12 cellular contexts compared by ENCODE assay signal in genomic region chr12:51245476-51246253, GRCh38. TPM values are rescaled to one million over a fixed set of nuclear protein-coding genes. Genes with fewer than 3 reads are reported as not detected.
DNase-seq lines count a peak whose midpoint lies in the region; ATAC-seq and TF ChIP-seq lines count a peak whose summit lies in the region.
"Had no signal": no experiment of that assay in that cellular context is flagged by ENCODE, and none has a peak within 500 bp of the region (broad histone marks: within the 10 kb centered on the region; RNA-seq: fewer than 3 reads in every experiment).

No MANE protein-coding gene starts in this region.

- no peak overlapping the region for H3K4me3 Mint-ChIP-seq in activated T-helper 2 cell treated with anti-CD3 and anti-CD28 coated beads, Interferon-gamma antibody, Interleukin-2, Interleukin-4, amounts not matched to agents 10 μg/mL and 5 μg/mL and 100 μg/mL, durations not matched to agents 14 hours and 24 hours and 36 hours (ENCODE audit: low read depth)
- H3K4me3 Mint-ChIP-seq: brain had no signal

- H3K27ac ChIP-seq in A673 (ENCODE audit: low read depth, low read length, poor library complexity, severe bottlenecking) (peak overlapping the region; percentile 77), GM23248 (peak overlapping the region; percentile 10; the same call in 1 of the 2 replicates), mesodermal cell (ENCODE audit: low read depth, low read length, severe bottlenecking) (peak overlapping the region; percentile 47)
- H3K27ac ChIP-seq: vagina had no signal

- intact Hi-C loops in A673 (cut with micrococcal nuclease; ENCODE audit: unreplicated experiment), result no loop called here
- intact Hi-C loops in activated T-helper 2 cell treated with anti-CD3 and anti-CD28 coated beads, Interferon-gamma antibody, Interleukin-2, Interleukin-4, amounts not matched to agents 10 μg/mL and 5 μg/mL and 100 μg/mL, durations not matched to agents 14 hours and 24 hours and 36 hours (cut with micrococcal nuclease), result loop anchor here (10.0 kb wide), 1 partner anchor 161 kb away; the partner anchor contains the start of gene CSRNP2

- in situ Hi-C loops in GM23248 (cut with MboI), result no loop called here

- H3K36me3 Mint-ChIP-seq in activated T-helper 2 cell treated with anti-CD3 and anti-CD28 coated beads, Interferon-gamma antibody, Interleukin-2, Interleukin-4, amounts not matched to agents 10 μg/mL and 5 μg/mL and 100 μg/mL, durations not matched to agents 14 hours and 24 hours and 36 hours (ENCODE audit: low read depth), result peaks cover 45% of the 10 kb centered on the region

- H3K9me3 Mint-ChIP-seq in activated T-helper 2 cell treated with anti-CD3 and anti-CD28 coated beads, Interferon-gamma antibody, Interleukin-2, Interleukin-4, amounts not matched to agents 10 μg/mL and 5 μg/mL and 100 μg/mL, durations not matched to agents 14 hours and 24 hours and 36 hours, result no peaks in the 10 kb centered on the region
- H3K9me3 Mint-ChIP-seq: brain had no signal

- no peaks in the 10 kb centered on the region for H3K27me3 ChIP-seq in A673 (replicated peaks; ENCODE audit: insufficient read depth, low read depth, low read length, poor library complexity)
- H3K27me3 ChIP-seq in GM23248 (replicated peaks; ENCODE audit: insufficient read depth), result no peaks in the 10 kb centered on the region
- H3K27me3 ChIP-seq: vagina had no signal

- peaks cover 43% of the 10 kb centered on the region for H3K4me1 Mint-ChIP-seq in activated T-helper 2 cell treated with anti-CD3 and anti-CD28 coated beads, Interferon-gamma antibody, Interleukin-2, Interleukin-4, amounts not matched to agents 10 μg/mL and 5 μg/mL and 100 μg/mL, durations not matched to agents 14 hours and 24 hours and 36 hours (ENCODE audit: low read depth)

- 0 out of 2 replicates have a peak overlapping the region, but pooled peaks have one; percentile 31 for H2AFZ ChIP-seq in GM23248

- H3K9me2 ChIP-seq in GM23248 (ENCODE audit: insufficient read depth), result no peaks in the 10 kb centered on the region

- peaks cover 77% of the 10 kb centered on the region for H3K79me2 ChIP-seq in GM23248 (ENCODE audit: insufficient read depth)

- POLR2A ChIA-PET in A673 (lab: Charles Lee; ENCODE audit: low non-redundant PET), result interaction anchor here (0.6 kb wide), 1 partner anchor 28 kb away, joined by 6 read pairs; the partner anchor contains the start of gene POU6F1

- DNase-seq in A673 (ENCODE audit: low spot score) (no peak), GM23248 (no peak), left lobe of liver (ENCODE audit: low spot score) (no peak), islet precursor cell (no peak)
- DNase-seq in activated T-helper 2 cell treated with anti-CD3 and anti-CD28 coated beads, Interferon-gamma antibody, Interleukin-2, Interleukin-4, amounts not matched to agents 10 μg/mL and 5 μg/mL and 100 μg/mL, durations not matched to agents 14 hours and 24 hours and 36 hours (ENCODE audit: low spot score), result no peak
- DNase-seq in effector CD8-positive, alpha-beta T cell (lab: John Stamatoyannopoulos, UW), result no peak
- DNase-seq: kidney glomerular epithelial cell, SHP77 treated with DMSO at 0.1 percent for 48 hours had no signal

- peaks cover 27% of the 10 kb centered on the region for H3K4me1 ChIP-seq in A673 (ENCODE audit: insufficient read depth, low read length, poor library complexity, severe bottlenecking)
- H3K4me1 ChIP-seq in GM23248 (ENCODE audit: insufficient read depth), result peaks cover 22% of the 10 kb centered on the region
- H3K4me1 ChIP-seq in mesodermal cell (ENCODE audit: control insufficient read depth, insufficient read depth, low read length, poor library complexity, severe bottlenecking), result peaks cover 24% of the 10 kb centered on the region

- ATAC-seq in left lobe of liver, result no peak
- no peak for ATAC-seq in GM21528 (IDR thresholded peaks at IDR 0.05; ENCODE audit: low FRiP score, unreplicated experiment)

- peak overlapping the region; percentile 62 for H3K27ac Mint-ChIP-seq in activated T-helper 2 cell treated with anti-CD3 and anti-CD28 coated beads, Interferon-gamma antibody, Interleukin-2, Interleukin-4, amounts not matched to agents 10 μg/mL and 5 μg/mL and 100 μg/mL, durations not matched to agents 14 hours and 24 hours and 36 hours

- BruUV-seq in A673 (replicated peaks; lab: Mats Ljungman, UMichigan), result TSS peak; percentile 79

- 87 to 88% methylated on average over 11 of the region's 11 CpGs for WGBS in GM23248 (ENCODE audit: low coverage in 1 of 2, low lambda C conversion rate in 2 of 2, missing lambda C conversion rate in 2 of 2), 2 experiments
- 95 to 97% methylated on average over 10 to 11 of the region's 11 CpGs for WGBS in mesodermal cell (ENCODE audit: insufficient coverage in 2 of 2), 2 experiments

- H3K9me3 ChIP-seq in A673 (ENCODE audit: low read depth, low read length, poor library complexity, severe bottlenecking) (no peaks in the 10 kb centered on the region), GM23248 (ENCODE audit: low read depth) (no peaks in the 10 kb centered on the region), mesodermal cell (ENCODE audit: control insufficient read depth, low read length) (no peaks in the 10 kb centered on the region)
- H3K9me3 ChIP-seq: vagina had no signal

- H4K20me1 ChIP-seq in GM23248 (ENCODE audit: insufficient read depth), result no peaks in the 10 kb centered on the region

- TF ChIP-seq CTCF in A673 (conservative IDR thresholded peaks at IDR 0.05; ENCODE audit: low read depth, low read length), result no peak

- no peak overlapping the region for H3K9ac ChIP-seq in GM23248

- peaks cover 27% of the 10 kb centered on the region; the same call in 1 of the 2 replicates for H3F3A ChIP-seq in GM23248 (ENCODE audit: insufficient read depth)

- H3K4me3 ChIP-seq in A673 (ENCODE audit: low read depth, low read length, poor library complexity, severe bottlenecking), result no peak overlapping the region
- no peak overlapping the region for H3K4me3 ChIP-seq in GM23248
- H3K4me3 ChIP-seq in mesodermal cell (ENCODE audit: extremely low read depth, insufficient read depth, low read length, poor library complexity, severe bottlenecking), result no peak overlapping the region
- H3K4me3 ChIP-seq: vagina had no signal

- H3K27me3 Mint-ChIP-seq in activated T-helper 2 cell treated with anti-CD3 and anti-CD28 coated beads, Interferon-gamma antibody, Interleukin-2, Interleukin-4, amounts not matched to agents 10 μg/mL and 5 μg/mL and 100 μg/mL, durations not matched to agents 14 hours and 24 hours and 36 hours (ENCODE audit: low read depth), result no peaks in the 10 kb centered on the region
- H3K27me3 Mint-ChIP-seq: brain had no signal

- H3K36me3 ChIP-seq in A673 (ENCODE audit: insufficient read depth, low read length, poor library complexity, severe bottlenecking), result peaks cover 47% of the 10 kb centered on the region
- peaks cover 51% of the 10 kb centered on the region for H3K36me3 ChIP-seq in GM23248 (ENCODE audit: low read depth)
- H3K36me3 ChIP-seq in mesodermal cell (ENCODE audit: control insufficient read depth, insufficient read depth, low read length), result peaks cover 39% of the 10 kb centered on the region

- H3K4me2 ChIP-seq in GM23248 (ENCODE audit: unreplicated experiment), result no peak overlapping the region

- CTCF ChIA-PET in A673 (lab: Charles Lee), result no interaction called here

RNA-seq across cellular contexts. Expression of gene DAZAP2, which starts 7.0 kb away (rescaled TPM):
- total RNA-seq in A673 (2021) (125 and 138 TPM in 2 replicates), left lobe of liver (74.5 TPM)
- total RNA-seq in GM23248 (2014; rRNA removed; shearing (Covaris generic)), result 145 and 150 TPM in 2 replicates
- polyA plus RNA-seq in GM23248 (2016; fragmentation: Nextera tagmentation; extraction: Ambion mirVana), result 216 and 228 TPM in 2 replicates
- total RNA-seq in activated T-helper 2 cell treated with anti-CD3 and anti-CD28 coated beads, Interferon-gamma antibody, Interleukin-2, Interleukin-4, amounts not matched to agents 10 μg/mL and 5 μg/mL and 100 μg/mL, durations not matched to agents 14 hours and 24 hours and 36 hours, result 151 and 152 TPM in 2 replicates
- 128 TPM for polyA plus RNA-seq in mesodermal cell (2013, experiment 1 of 2)
- 107 TPM for polyA plus RNA-seq in mesodermal cell (2013, experiment 2 of 2)

RNA-seq across cellular contexts. Expression of gene SMAGP, which starts 24.6 kb away (rescaled TPM):
- total RNA-seq in A673 (2021), result 25.2 and 26.5 TPM in 2 replicates
- 18.2 and 18.8 TPM in 2 replicates for total RNA-seq in GM23248 (2014; rRNA removed; shearing (Covaris generic))
- 35.0 and 41.0 TPM in 2 replicates for polyA plus RNA-seq in GM23248 (2016; fragmentation: Nextera tagmentation; extraction: Ambion mirVana)
- 0.44 TPM in 1 of 2 replicates, not detected in the other for total RNA-seq in activated T-helper 2 cell treated with anti-CD3 and anti-CD28 coated beads, Interferon-gamma antibody, Interleukin-2, Interleukin-4, amounts not matched to agents 10 μg/mL and 5 μg/mL and 100 μg/mL, durations not matched to agents 14 hours and 24 hours and 36 hours
- 13.4 TPM for polyA plus RNA-seq in mesodermal cell (2013, experiment 1 of 2)
- 11.2 TPM for polyA plus RNA-seq in mesodermal cell (2013, experiment 2 of 2)
- total RNA-seq in left lobe of liver, result 4.0 TPM

RNA-seq across cellular contexts. Expression of gene POU6F1, which starts 27.8 kb away (rescaled TPM):
- total RNA-seq in A673 (2021) (13.5 and 13.6 TPM in 2 replicates), left lobe of liver (7.3 TPM)
- 1.0 and 3.0 TPM in 2 replicates for total RNA-seq in GM23248 (2014; rRNA removed; shearing (Covaris generic))
- polyA plus RNA-seq in GM23248 (2016; fragmentation: Nextera tagmentation; extraction: Ambion mirVana), result 1.8 and 2.4 TPM in 2 replicates
- total RNA-seq in activated T-helper 2 cell treated with anti-CD3 and anti-CD28 coated beads, Interferon-gamma antibody, Interleukin-2, Interleukin-4, amounts not matched to agents 10 μg/mL and 5 μg/mL and 100 μg/mL, durations not matched to agents 14 hours and 24 hours and 36 hours, result 4.9 and 5.5 TPM in 2 replicates
- polyA plus RNA-seq in mesodermal cell (2013, experiment 1 of 2), result 8.6 TPM
- polyA plus RNA-seq in mesodermal cell (2013, experiment 2 of 2), result 4.8 TPM

Comparison
In these comparisons a context has a peak if more than half of its experiments do, and no peak if none do; other contexts are left out.
1. H3K27ac ChIP-seq: peak in every context shown above with its lines; median percentile 77 in A673; 47 in mesodermal cell; 10 in GM23248.